20 cellular contexts compared by ENCODE assay signal in genomic region chr7:143906895-143907294, GRCh38. TPM values are rescaled to one million over a fixed set of nuclear protein-coding genes. Genes with fewer than 3 reads are reported as not detected.
DNase-seq lines count a peak whose midpoint lies in the region; ATAC-seq and TF ChIP-seq lines count a peak whose summit lies in the region.
"Had no signal": no experiment of that assay in that cellular context is flagged by ENCODE, and none has a peak within 500 bp of the region (broad histone marks: within the 10 kb centered on the region; RNA-seq: fewer than 3 reads in every experiment).

No MANE protein-coding gene starts in this region.

- H3K36me3 Mint-ChIP-seq in activated naive CD8-positive, alpha-beta T cell treated with anti-CD3 and anti-CD28 coated beads for 36 hours = no peaks in the 10 kb centered on the region
- H3K36me3 Mint-ChIP-seq in activated naive CD8-positive, alpha-beta T cell treated with anti-CD3 and anti-CD28 coated beads, Interleukin-2, amount 50 U/mL, for 24 hours (ENCODE audit: low read depth) = no peaks in the 10 kb centered on the region
- H3K36me3 Mint-ChIP-seq: CD8-positive, alpha-beta memory T cell had no signal

- ATAC-seq in activated naive CD8-positive, alpha-beta T cell treated with anti-CD3 and anti-CD28 coated beads, Interleukin-2, amount 50 U/mL, for 24 hours = no peak
- peak in 2 of 4 donors; percentile 57 to 61 for ATAC-seq in right lobe of liver
- no peak for ATAC-seq in Right ventricle myocardium inferior
- no peak for ATAC-seq in GM18517 (IDR thresholded peaks at IDR 0.05; ENCODE audit: unreplicated experiment)
- ATAC-seq: GM12878, PC-3 had no signal

- H3K4me1 ChIP-seq in hepatocyte (ENCODE audit: insufficient read depth) = peaks cover 17% of the 10 kb centered on the region
- H3K4me1 ChIP-seq in right lobe of liver = peaks cover 0 to 20% (median 1%) of the 10 kb centered on the region in 4 donors
- H3K4me1 ChIP-seq: SJCRH30 had no signal

- H3K9me3 Mint-ChIP-seq in activated naive CD8-positive, alpha-beta T cell treated with anti-CD3 and anti-CD28 coated beads for 36 hours = no peaks in the 10 kb centered on the region
- H3K9me3 Mint-ChIP-seq in activated naive CD8-positive, alpha-beta T cell treated with anti-CD3 and anti-CD28 coated beads, Interleukin-2, amount 50 U/mL, for 24 hours = no peaks in the 10 kb centered on the region
- H3K9me3 Mint-ChIP-seq: CD8-positive, alpha-beta memory T cell had no signal

- H3K4me3 Mint-ChIP-seq in activated naive CD8-positive, alpha-beta T cell treated with anti-CD3 and anti-CD28 coated beads for 36 hours = no peak overlapping the region
- H3K4me3 Mint-ChIP-seq in activated naive CD8-positive, alpha-beta T cell treated with anti-CD3 and anti-CD28 coated beads, Interleukin-2, amount 50 U/mL, for 24 hours = no peak overlapping the region
- H3K4me3 Mint-ChIP-seq: CD8-positive, alpha-beta memory T cell had no signal

- H3K27ac ChIP-seq in hepatocyte (no peak overlapping the region), right lobe of liver (peak overlapping the region in 1 of 3 donors; percentile 55)
- H3K27ac ChIP-seq: BLaER1 treated with 17β-estradiol and CSF1 and Interleukin-3, amounts not matched to agents 10 nM and 100 nM; RWPE1; SJCRH30 had no signal

- no peaks in the 10 kb centered on the region for H3K9me3 ChIP-seq in hepatocyte (ENCODE audit: low read depth)
- H3K9me3 ChIP-seq in right lobe of liver = no peaks in the 10 kb centered on the region
- H3K9me3 ChIP-seq: BLaER1 treated with 17β-estradiol and CSF1 and Interleukin-3, amounts not matched to agents 10 nM and 100 nM; SJCRH30 had no signal

- intact Hi-C loops in right lobe of liver (cut with DNase I) = no loop called here
- intact Hi-C loops in Right ventricle myocardium inferior (cut with DNase I) = loop anchor here (10.0 kb wide), 1 partner anchor 512 kb away; no protein-coding TSS in a partner anchor

- H3K27ac Mint-ChIP-seq in activated naive CD8-positive, alpha-beta T cell treated with anti-CD3 and anti-CD28 coated beads for 36 hours = peak overlapping the region; percentile 68
- no peak overlapping the region for H3K27ac Mint-ChIP-seq in activated naive CD8-positive, alpha-beta T cell treated with anti-CD3 and anti-CD28 coated beads, Interleukin-2, amount 50 U/mL, for 24 hours
- H3K27ac Mint-ChIP-seq: CD8-positive, alpha-beta memory T cell had no signal

- no peak overlapping the region for H3K4me3 ChIP-seq in hepatocyte
- H3K4me3 ChIP-seq in right lobe of liver = no peak overlapping the region
- H3K4me3 ChIP-seq: BLaER1 treated with 17β-estradiol and CSF1 and Interleukin-3, amounts not matched to agents 10 nM and 100 nM; GM12878; SJCRH30 had no signal

- no peak for TF ChIP-seq POLR2A in right lobe of liver (IDR thresholded peaks at IDR 0.05)

- no peaks in the 10 kb centered on the region for H3K27me3 ChIP-seq in hepatocyte
- H3K27me3 ChIP-seq in right lobe of liver = no peaks in the 10 kb centered on the region
- H3K27me3 ChIP-seq: BLaER1 treated with 17β-estradiol and CSF1 and Interleukin-3, amounts not matched to agents 10 nM and 100 nM had no signal

- DNase-seq in activated naive CD8-positive, alpha-beta T cell treated with anti-CD3 and anti-CD28 coated beads for 36 hours = no peak
- no peak for DNase-seq in activated naive CD8-positive, alpha-beta T cell treated with anti-CD3 and anti-CD28 coated beads, Interleukin-2, amount 50 U/mL, for 24 hours
- peak; percentile 41 for DNase-seq in hepatocyte (ENCODE audit: low spot score)
- peak in 2 of 3 donors; percentile 45 to 66 for DNase-seq in right lobe of liver
- DNase-seq in Right ventricle myocardium inferior (ENCODE audit: missing footprints) = no peak
- DNase-seq in stimulated activated CD8-positive, alpha-beta memory T cell treated with anti-CD3 and anti-CD28 coated beads, Interleukin-4, amount 100 ng/mL, for 48 hours = no peak
- DNase-seq: CD8-positive, alpha-beta memory T cell; DMS79; NCI-H1105; NCI-H187 treated with DMSO at 0.1 percent for 48 hours; NCI-H510A; NCI-H774; PC-3; SJCRH30 had no signal

- H3K4me1 Mint-ChIP-seq in activated naive CD8-positive, alpha-beta T cell treated with anti-CD3 and anti-CD28 coated beads for 36 hours = peaks cover 27% of the 10 kb centered on the region
- H3K4me1 Mint-ChIP-seq in activated naive CD8-positive, alpha-beta T cell treated with anti-CD3 and anti-CD28 coated beads, Interleukin-2, amount 50 U/mL, for 24 hours = peaks cover 22% of the 10 kb centered on the region

- H2AFZ ChIP-seq in hepatocyte = no peak overlapping the region

- H3K36me3 ChIP-seq in hepatocyte (replicated peaks; ENCODE audit: insufficient read depth, low read depth) (no peaks in the 10 kb centered on the region), right lobe of liver (no peaks in the 10 kb centered on the region)
- H3K36me3 ChIP-seq: BLaER1 treated with 17β-estradiol and CSF1 and Interleukin-3, amounts not matched to agents 10 nM and 100 nM; SJCRH30 had no signal

- peaks cover 10% of the 10 kb centered on the region for H3K27me3 Mint-ChIP-seq in activated naive CD8-positive, alpha-beta T cell treated with anti-CD3 and anti-CD28 coated beads for 36 hours
- peaks cover 4% of the 10 kb centered on the region for H3K27me3 Mint-ChIP-seq in activated naive CD8-positive, alpha-beta T cell treated with anti-CD3 and anti-CD28 coated beads, Interleukin-2, amount 50 U/mL, for 24 hours

- no peak overlapping the region for H3K4me2 ChIP-seq in hepatocyte
- H3K4me2 ChIP-seq: BLaER1 treated with 17β-estradiol and CSF1 and Interleukin-3, amounts not matched to agents 10 nM and 100 nM had no signal

- no peaks in the 10 kb centered on the region for H3K9me2 ChIP-seq in hepatocyte (replicated peaks; ENCODE audit: insufficient read depth)

- WGBS in hepatocyte (ENCODE audit: low lambda C conversion rate, missing lambda C conversion rate) = 76% methylated on average over 5 of the region's 5 CpGs
- WGBS in right lobe of liver (ENCODE audit: insufficient coverage, low coverage, low lambda C conversion rate, missing lambda C conversion rate) = 34% methylated on average over 5 of the region's 5 CpGs

- TF ChIP-seq CTCF in hepatocyte (IDR thresholded peaks at IDR 0.05; ENCODE audit: poor library complexity) (no peak), right lobe of liver (IDR thresholded peaks at IDR 0.05) (no peak)

- no peaks in the 10 kb centered on the region for H4K20me1 ChIP-seq in hepatocyte (ENCODE audit: insufficient read depth, poor library complexity, severe bottlenecking)
- H4K20me1 ChIP-seq: BLaER1 treated with 17β-estradiol and CSF1 and Interleukin-3, amounts not matched to agents 10 nM and 100 nM had no signal

- no peaks in the 10 kb centered on the region for H3K79me2 ChIP-seq in hepatocyte

RNA-seq across cellular contexts. Expression of gene TCAF1, which starts 4.9 kb away (rescaled TPM):
- total RNA-seq in activated naive CD8-positive, alpha-beta T cell treated with anti-CD3 and anti-CD28 coated beads for 36 hours = 1 to 10 TPM; 8.6 to 9.0 TPM
- total RNA-seq in hepatocyte (118 and 121 TPM in 2 replicates), right lobe of liver (10 to 100 TPM; 31.6 to 52.9 (median 45.8) TPM), Right ventricle myocardium inferior (38.7 TPM)
- 57.4 and 59.6 TPM in 2 replicates for polyA plus RNA-seq in hepatocyte

RNA-seq across cellular contexts. Expression of gene OR2F2, which starts 28.1 kb away (rescaled TPM):
- not detected for total RNA-seq in activated naive CD8-positive, alpha-beta T cell treated with anti-CD3 and anti-CD28 coated beads for 36 hours
- total RNA-seq in hepatocyte (not detected in 2 replicates), right lobe of liver (not detected), Right ventricle myocardium inferior (not detected)
- polyA plus RNA-seq in hepatocyte = not detected in 2 replicates
- total RNA-seq: CD8-positive, alpha-beta memory T cell; G401; GM12878; LHCN-M2; PC-3; SJCRH30 had no signal
- polyA plus RNA-seq: CD8-positive, alpha-beta memory T cell; GM12878 had no signal

RNA-seq across cellular contexts. Expression of gene OR2F1, which starts 47.7 kb away (rescaled TPM):
- not detected for total RNA-seq in activated naive CD8-positive, alpha-beta T cell treated with anti-CD3 and anti-CD28 coated beads for 36 hours
- total RNA-seq in hepatocyte = 0.04 TPM in 1 of 2 replicates, not detected in the other
- polyA plus RNA-seq in hepatocyte = not detected in 2 replicates
- not detected for total RNA-seq in right lobe of liver
- total RNA-seq in Right ventricle myocardium inferior = not detected
- total RNA-seq: CD8-positive, alpha-beta memory T cell; G401; GM12878; LHCN-M2; PC-3; SJCRH30 had no signal
- polyA plus RNA-seq: CD8-positive, alpha-beta memory T cell; GM12878 had no signal

Comparison
In these comparisons a context has a peak if more than half of its experiments do, and no peak if none do; other contexts are left out.
1. DNase-seq: peak in hepatocyte (single experiment) and right lobe of liver (2 of 3); none in activated naive CD8-positive, alpha-beta T cell treated with anti-CD3 and anti-CD28 coated beads for 36 hours (single experiment), activated naive CD8-positive, alpha-beta T cell treated with anti-CD3 and anti-CD28 coated beads, Interleukin-2, amount 50 U/mL, for 24 hours (single experiment), Right ventricle myocardium inferior (single experiment) and stimulated activated CD8-positive, alpha-beta memory T cell treated with anti-CD3 and anti-CD28 coated beads, Interleukin-4, amount 100 ng/mL, for 48 hours (single experiment).